In the genomic region with DNA sequence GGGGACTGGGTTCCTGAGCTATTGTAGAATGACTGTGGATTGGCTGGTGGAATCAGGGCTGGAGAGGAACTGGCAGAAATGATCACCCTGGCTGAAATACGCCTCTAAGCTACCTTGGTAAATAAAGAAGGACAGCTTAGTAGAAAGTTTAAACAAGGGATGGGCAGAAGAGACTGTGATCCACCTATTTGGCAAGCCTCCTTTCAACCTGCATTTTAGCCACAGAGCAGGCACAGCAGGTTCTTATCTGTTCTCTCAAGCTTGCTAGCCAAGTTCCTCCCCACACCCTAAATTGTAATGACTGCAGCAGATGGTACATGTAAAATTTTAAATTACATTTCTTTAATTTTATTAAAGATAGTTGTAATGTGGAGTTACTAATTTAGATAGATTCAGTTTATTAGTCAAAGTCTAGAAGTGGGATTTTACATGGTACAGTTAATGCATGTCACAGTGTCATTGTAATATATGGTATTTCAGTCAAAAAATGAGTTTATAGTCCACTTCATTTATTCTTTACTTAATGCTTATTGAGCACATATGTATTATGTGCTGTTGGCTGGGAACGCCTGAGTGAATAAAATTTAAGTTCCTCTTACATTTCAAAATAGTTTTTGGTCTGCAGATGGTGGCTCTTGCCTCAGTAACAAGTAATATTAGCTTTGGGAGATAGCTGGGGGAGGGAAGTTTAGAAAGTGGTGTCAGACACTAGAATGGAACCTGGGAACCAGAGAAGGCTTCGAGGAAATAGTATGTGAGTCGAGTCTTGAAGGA, we compare ENCODE assay signal across 10 cellular contexts. TPM values are rescaled to one million over a fixed set of nuclear protein-coding genes. Genes with fewer than 3 reads are reported as not detected.
DNase-seq lines count a peak whose midpoint lies in the region; ATAC-seq and TF ChIP-seq lines count a peak whose summit lies in the region.
"Had no signal": no experiment of that assay in that cellular context is flagged by ENCODE, and none has a peak within 500 bp of the region (broad histone marks: within the 10 kb centered on the region; RNA-seq: fewer than 3 reads in every experiment).

No MANE protein-coding gene starts in this region.

- H3K4me1 ChIP-seq in esophagus squamous epithelium, result peaks cover 43 to 89% (median 62%) of the 10 kb centered on the region in 3 donors

- ATAC-seq in GM18520 (IDR thresholded peaks at IDR 0.05; ENCODE audit: unreplicated experiment) (no peak), HG02571 (IDR thresholded peaks at IDR 0.05; ENCODE audit: unreplicated experiment) (no peak)

- DNase-seq in G401 (ENCODE audit: low spot score) (peak; percentile 91), SK-N-MC (ENCODE audit: low read depth, low spot score) (no peak), esophagus squamous epithelium (lab: John Stamatoyannopoulos, UW) (no peak), progenitor cell of endocrine pancreas (ENCODE audit: low spot score, unreplicated experiment) (no peak), MG63 (no peak)
- DNase-seq in T-helper 2 cell treated with Interferon-gamma antibody and Interleukin-4, amounts not matched to agents 5 μg/mL and 100 μg/mL, for 36 hours (ENCODE audit: low spot score), result no peak
- DNase-seq: activated naive CD8-positive, alpha-beta T cell treated with anti-CD3 and anti-CD28 coated beads for 36 hours; CD4-positive, alpha-beta T cell had no signal

- peaks cover 4% of the 10 kb centered on the region for H3K36me3 Mint-ChIP-seq in progenitor cell of endocrine pancreas (ENCODE audit: insufficient read depth)
- no peaks in the 10 kb centered on the region for H3K36me3 Mint-ChIP-seq in T-helper 2 cell treated with Interferon-gamma antibody and Interleukin-4, amounts not matched to agents 5 μg/mL and 100 μg/mL, for 36 hours (ENCODE audit: low read depth)
- H3K36me3 Mint-ChIP-seq: activated naive CD8-positive, alpha-beta T cell treated with anti-CD3 and anti-CD28 coated beads for 36 hours had no signal

- no peak overlapping the region for H3K9ac ChIP-seq in SK-N-MC (ENCODE audit: insufficient read length)

- no peaks in the 10 kb centered on the region for H3K27me3 Mint-ChIP-seq in progenitor cell of endocrine pancreas
- H3K27me3 Mint-ChIP-seq in T-helper 2 cell treated with Interferon-gamma antibody and Interleukin-4, amounts not matched to agents 5 μg/mL and 100 μg/mL, for 36 hours (ENCODE audit: low read depth), result peaks cover 7% of the 10 kb centered on the region

- no peak for TF ChIP-seq CTCF in esophagus squamous epithelium (IDR thresholded peaks at IDR 0.05)
- no peak for TF ChIP-seq CTCF in progenitor cell of endocrine pancreas (IDR thresholded peaks at IDR 0.05; ENCODE audit: unreplicated experiment)

- H3K4me3 ChIP-seq in SK-N-MC, result no peak overlapping the region
- H3K4me3 ChIP-seq in esophagus squamous epithelium, result peak overlapping the region in 1 of 4 donors; percentile 3
- no peak overlapping the region for H3K4me3 ChIP-seq in MG63

- H3K27ac Mint-ChIP-seq in progenitor cell of endocrine pancreas, result peak overlapping the region; percentile 71
- no peak overlapping the region for H3K27ac Mint-ChIP-seq in T-helper 2 cell treated with Interferon-gamma antibody and Interleukin-4, amounts not matched to agents 5 μg/mL and 100 μg/mL, for 36 hours
- H3K27ac Mint-ChIP-seq: activated naive CD8-positive, alpha-beta T cell treated with anti-CD3 and anti-CD28 coated beads for 36 hours; CD4-positive, alpha-beta T cell had no signal

- H3K27me3 ChIP-seq in esophagus squamous epithelium (no peaks in the 10 kb centered on the region), MG63 (no peaks in the 10 kb centered on the region)

- H3K9me3 ChIP-seq in SK-N-MC (ENCODE audit: low read depth, low read length), result no peaks in the 10 kb centered on the region
- no peaks in the 10 kb centered on the region for H3K9me3 ChIP-seq in esophagus squamous epithelium
- H3K9me3 ChIP-seq in MG63, result no peaks in the 10 kb centered on the region

- H3K9me3 Mint-ChIP-seq in progenitor cell of endocrine pancreas (ENCODE audit: low read depth), result peaks cover 3% of the 10 kb centered on the region
- H3K9me3 Mint-ChIP-seq in T-helper 2 cell treated with Interferon-gamma antibody and Interleukin-4, amounts not matched to agents 5 μg/mL and 100 μg/mL, for 36 hours, result no peaks in the 10 kb centered on the region
- H3K9me3 Mint-ChIP-seq: activated naive CD8-positive, alpha-beta T cell treated with anti-CD3 and anti-CD28 coated beads for 36 hours; CD4-positive, alpha-beta T cell had no signal

- no peak overlapping the region for H3K4me3 Mint-ChIP-seq in progenitor cell of endocrine pancreas (ENCODE audit: low read depth)
- H3K4me3 Mint-ChIP-seq in T-helper 2 cell treated with Interferon-gamma antibody and Interleukin-4, amounts not matched to agents 5 μg/mL and 100 μg/mL, for 36 hours, result no peak overlapping the region
- H3K4me3 Mint-ChIP-seq: activated naive CD8-positive, alpha-beta T cell treated with anti-CD3 and anti-CD28 coated beads for 36 hours; CD4-positive, alpha-beta T cell had no signal

- WGBS in esophagus squamous epithelium, 2 donors, result 29 to 52% methylated on average over 4 of the region's 4 CpGs

- intact Hi-C loops in esophagus squamous epithelium (cut with DNase I), result no loop called here

- TF ChIP-seq POLR2A in esophagus squamous epithelium (IDR thresholded peaks at IDR 0.05), result no peak

- 0 out of 2 replicates have a peak overlapping the region, but pooled peaks have one; percentile 16 for H3K27ac ChIP-seq in SK-N-MC
- peak overlapping the region; percentile 72 to 92 (median 87) for H3K27ac ChIP-seq in esophagus squamous epithelium

- in situ Hi-C loops in G401 (cut with HindIII; ENCODE audit: low sequenced_read_pairs), result no loop called here

- peaks cover 19% of the 10 kb centered on the region for H3K4me1 Mint-ChIP-seq in progenitor cell of endocrine pancreas (ENCODE audit: low read depth)
- no peaks in the 10 kb centered on the region for H3K4me1 Mint-ChIP-seq in T-helper 2 cell treated with Interferon-gamma antibody and Interleukin-4, amounts not matched to agents 5 μg/mL and 100 μg/mL, for 36 hours (ENCODE audit: low read depth)
- H3K4me1 Mint-ChIP-seq: activated naive CD8-positive, alpha-beta T cell treated with anti-CD3 and anti-CD28 coated beads for 36 hours had no signal

- H3K36me3 ChIP-seq in SK-N-MC (ENCODE audit: insufficient read depth, low read length), result peaks cover 8% of the 10 kb centered on the region; the same call in 1 of the 2 replicates
- H3K36me3 ChIP-seq in esophagus squamous epithelium, result no peaks in the 10 kb centered on the region
- H3K36me3 ChIP-seq in MG63, result no peaks in the 10 kb centered on the region

RNA-seq across cellular contexts. Expression of gene EPN2, which starts 11.2 kb away (rescaled TPM):
- total RNA-seq in G401 (2014; rRNA removed; shearing (Covaris generic)), result 18.8 and 20.8 TPM in 2 replicates
- 10 to 100 TPM; 24.2 to 61.4 (median 56.1) TPM for total RNA-seq in esophagus squamous epithelium
- 49.8 and 51.2 TPM in 2 replicates for total RNA-seq in progenitor cell of endocrine pancreas
- 16.4 and 31.6 TPM in 2 replicates for total RNA-seq in MG63 (2014; rRNA removed; shearing (Covaris generic); ENCODE audit: low replicate concordance)
